8 cellular contexts compared by ENCODE assay signal in genomic region chr14:22002860-22003284, GRCh38.
DNase-seq lines count a peak whose midpoint lies in the region; ATAC-seq and TF ChIP-seq lines count a peak whose summit lies in the region.

No MANE protein-coding gene starts in this region.

- no peaks in the 10 kb centered on the region for H3K27me3 ChIP-seq in CD8-positive, alpha-beta T cell (ENCODE audit: insufficient read depth, low read length)

- no peaks in the 10 kb centered on the region for H3K27me3 Mint-ChIP-seq in CD8-positive, alpha-beta T cell (ENCODE audit: low read depth)
- no peaks in the 10 kb centered on the region for H3K27me3 Mint-ChIP-seq in activated T-cell treated with anti-CD3 and anti-CD28 coated beads, Interleukin-2, amount 50 U/mL, for 24 hours

- H3K27ac ChIP-seq in CD8-positive, alpha-beta T cell (ENCODE audit: low read depth, low read length): peak overlapping the region; percentile 50

- no peaks in the 10 kb centered on the region for H3K9me3 Mint-ChIP-seq in CD8-positive, alpha-beta T cell
- no peaks in the 10 kb centered on the region for H3K9me3 Mint-ChIP-seq in activated T-cell treated with anti-CD3 and anti-CD28 coated beads, Interleukin-2, amount 50 U/mL, for 24 hours

- peak overlapping the region; percentile 67 for H3K4me3 Mint-ChIP-seq in CD8-positive, alpha-beta T cell
- peak overlapping the region; percentile 78 for H3K4me3 Mint-ChIP-seq in activated T-cell treated with anti-CD3 and anti-CD28 coated beads, Interleukin-2, amount 50 U/mL, for 24 hours

- peak; percentile 76 for ATAC-seq in CD8-positive, alpha-beta T cell
- peak; percentile 71 for ATAC-seq in stimulated activated naive CD8-positive, alpha-beta T cell treated with anti-CD3 and anti-CD28 coated beads, Interleukin-15, Interleukin-2, amounts not matched to agents 100 U/mL and 50 U/mL, for 24 hours
- ATAC-seq in GM19463 (IDR thresholded peaks at IDR 0.05; ENCODE audit: unreplicated experiment) (no peak), HG03442 (IDR thresholded peaks at IDR 0.05; ENCODE audit: unreplicated experiment) (no peak)

- H3K36me3 Mint-ChIP-seq in CD8-positive, alpha-beta T cell: peaks cover 3% of the 10 kb centered on the region
- H3K36me3 Mint-ChIP-seq in activated T-cell treated with anti-CD3 and anti-CD28 coated beads, Interleukin-2, amount 50 U/mL, for 24 hours (ENCODE audit: low read depth): peaks cover 11% of the 10 kb centered on the region

- H3K9me3 ChIP-seq in CD8-positive, alpha-beta T cell (ENCODE audit: low read length): no peaks in the 10 kb centered on the region

- intact Hi-C loops in CD8-positive, alpha-beta T cell (cut with DNase I, micrococcal nuclease): loop anchor here (1.0 to 10.0 kb wide), 7 partner anchors 38 to 554 kb away; no protein-coding TSS in a partner anchor

- peaks cover 28% of the 10 kb centered on the region for H3K4me1 Mint-ChIP-seq in CD8-positive, alpha-beta T cell (ENCODE audit: low read depth)
- H3K4me1 Mint-ChIP-seq in activated T-cell treated with anti-CD3 and anti-CD28 coated beads, Interleukin-2, amount 50 U/mL, for 24 hours (ENCODE audit: low read depth): peaks cover 44% of the 10 kb centered on the region

- H3K4me1 ChIP-seq in CD8-positive, alpha-beta T cell (ENCODE audit: insufficient read depth, low read length): peaks cover 20% of the 10 kb centered on the region

- peak; percentile 32 for TF ChIP-seq CTCF in CD8-positive, alpha-beta T cell (IDR thresholded peaks at IDR 0.05)

- peak overlapping the region; percentile 17 for H3K4me3 ChIP-seq in CD8-positive, alpha-beta T cell (ENCODE audit: low read depth, low read length)

- DNase-seq in CD8-positive, alpha-beta T cell: peak; percentile 39 to 73 (median 67)
- DNase-seq in NCI-H69 (lab: John Stamatoyannopoulos, UW): peak; percentile 12
- DNase-seq in activated T-cell treated with anti-CD3 and anti-CD28 coated beads, Interleukin-2, amount 50 U/mL, for 24 hours: peak; percentile 76
- peak; percentile 29 for DNase-seq in iPS-NIHi11 (ENCODE audit: low spot score)
- peak; percentile 69 for DNase-seq in stimulated activated naive CD8-positive, alpha-beta T cell treated with anti-CD3 and anti-CD28 coated beads, Interleukin-15, Interleukin-2, amounts not matched to agents 100 U/mL and 50 U/mL, for 24 hours
- DNase-seq in GM19240 (ENCODE audit: insufficient read length, low spot score): no peak

- CTCF ChIA-PET in CD8-positive, alpha-beta T cell (lab: Charles Lee): interaction anchor here (0.7 to 2.7 kb wide), 13 partner anchors 8 to 562 kb away, joined by 3 to 25 read pairs (median 4); no protein-coding TSS in a partner anchor

- H3K36me3 ChIP-seq in CD8-positive, alpha-beta T cell (ENCODE audit: insufficient read depth, low read length): no peaks in the 10 kb centered on the region

- H3K27ac Mint-ChIP-seq in CD8-positive, alpha-beta T cell: peak overlapping the region; percentile 93
- H3K27ac Mint-ChIP-seq in activated T-cell treated with anti-CD3 and anti-CD28 coated beads, Interleukin-2, amount 50 U/mL, for 24 hours: peak overlapping the region; percentile 90

- POLR2A ChIA-PET in CD8-positive, alpha-beta T cell (lab: Charles Lee): interaction anchor here (1.0 to 1.4 kb wide), 5 partner anchors 14 to 553 kb away, joined by 3 to 4 read pairs (median 3); no protein-coding TSS in a partner anchor

Comparison
In these comparisons a context has a peak if more than half of its experiments do, and no peak if none do; other contexts are left out.
1. ATAC-seq: peak in CD8-positive, alpha-beta T cell (single experiment) and stimulated activated naive CD8-positive, alpha-beta T cell treated with anti-CD3 and anti-CD28 coated beads, Interleukin-15, Interleukin-2, amounts not matched to agents 100 U/mL and 50 U/mL, for 24 hours (single experiment); none in GM19463 (single experiment) and HG03442 (single experiment).